In genomic region chr10:122082616-122083477, GRCh38 we compare ENCODE assay signal across 31 cellular contexts.
"Had no signal": no experiment of that assay in that cellular context is flagged by ENCODE, and none has a peak within 500 bp of the region (broad histone marks: within the 10 kb centered on the region; RNA-seq: fewer than 3 reads in every experiment).

No MANE protein-coding gene starts in this region.

- ATAC-seq: activated CD8-positive, alpha-beta memory T cell treated with anti-CD3 and anti-CD28 coated beads, Interleukin-2, amount 10 ng/mL, durations not matched to agents 7 days and 5 days; activated naive CD8-positive, alpha-beta T cell treated with anti-CD3 and anti-CD28 coated beads, Interleukin-2, amount 50 U/mL, for 24 hours had no signal

- H3K27me3 Mint-ChIP-seq: activated B cell treated with CpG ODN at 0.5 μM for 24 hours; activated CD8-positive, alpha-beta memory T cell treated with anti-CD3 and anti-CD28 coated beads, Interleukin-2, amount 10 ng/mL, durations not matched to agents 7 days and 5 days; activated naive CD8-positive, alpha-beta T cell; activated naive CD8-positive, alpha-beta T cell treated with anti-CD3 and anti-CD28 coated beads, Interleukin-2, amount 50 U/mL, for 24 hours had no signal

- H3K4me1 Mint-ChIP-seq: activated B cell treated with CpG ODN at 0.5 μM for 24 hours; activated CD8-positive, alpha-beta memory T cell treated with anti-CD3 and anti-CD28 coated beads, Interleukin-2, amount 10 ng/mL, durations not matched to agents 7 days and 5 days; activated naive CD4-positive, alpha-beta T cell treated with anti-CD3 and anti-CD28 coated beads, Interleukin-2, amount 10 ng/mL, durations not matched to agents 7 days and 5 days; activated naive CD8-positive, alpha-beta T cell treated with anti-CD3 and anti-CD28 coated beads, Interleukin-2, amount 50 U/mL, for 24 hours had no signal

- H3K4me3 ChIP-seq: Peyer's patch had no signal

- H3K27ac Mint-ChIP-seq: activated B cell treated with CpG ODN at 0.5 μM for 24 hours; activated CD4-positive, alpha-beta memory T cell treated with anti-CD3 and anti-CD28 coated beads for 36 hours; activated CD8-positive, alpha-beta memory T cell treated with anti-CD3 and anti-CD28 coated beads, Interleukin-2, amount 10 ng/mL, durations not matched to agents 7 days and 5 days; activated naive CD4-positive, alpha-beta T cell treated with anti-CD3 and anti-CD28 coated beads, Interleukin-2, amount 10 ng/mL, durations not matched to agents 7 days and 5 days; activated naive CD8-positive, alpha-beta T cell; activated naive CD8-positive, alpha-beta T cell treated with anti-CD3 and anti-CD28 coated beads, Interleukin-2, amount 50 U/mL, for 24 hours had no signal

- H3K4me3 Mint-ChIP-seq: activated B cell treated with CpG ODN at 0.5 μM for 24 hours; activated CD4-positive, alpha-beta memory T cell treated with anti-CD3 and anti-CD28 coated beads for 36 hours; activated CD8-positive, alpha-beta memory T cell treated with anti-CD3 and anti-CD28 coated beads, Interleukin-2, amount 10 ng/mL, durations not matched to agents 7 days and 5 days; activated naive CD4-positive, alpha-beta T cell treated with anti-CD3 and anti-CD28 coated beads, Interleukin-2, amount 10 ng/mL, durations not matched to agents 7 days and 5 days; activated naive CD8-positive, alpha-beta T cell; activated naive CD8-positive, alpha-beta T cell treated with anti-CD3 and anti-CD28 coated beads, Interleukin-2, amount 50 U/mL, for 24 hours had no signal

- H3K9me3 ChIP-seq: Peyer's patch had no signal

- H3K9me3 Mint-ChIP-seq: activated B cell treated with CpG ODN at 0.5 μM for 24 hours; activated CD4-positive, alpha-beta memory T cell treated with anti-CD3 and anti-CD28 coated beads for 36 hours; activated naive CD4-positive, alpha-beta T cell treated with anti-CD3 and anti-CD28 coated beads, Interleukin-2, amount 10 ng/mL, durations not matched to agents 7 days and 5 days; activated naive CD8-positive, alpha-beta T cell treated with anti-CD3 and anti-CD28 coated beads, Interleukin-2, amount 50 U/mL, for 24 hours had no signal

- DNase-seq: activated B cell treated with CpG ODN at 0.5 μM for 24 hours; activated CD4-positive, alpha-beta memory T cell treated with anti-CD3 and anti-CD28 coated beads for 36 hours; activated CD4-positive, alpha-beta T cell treated with anti-CD3 and anti-CD28 coated beads for 4 hours; activated CD4-positive, alpha-beta T cell treated with anti-CD3 and anti-CD28 coated beads, Interleukin-2, amount 50 U/mL, for 1 hour; activated CD4-positive, CD25-positive, alpha-beta regulatory T cell treated with anti-CD3 and anti-CD28 coated beads, Interleukin-2, amount 50 U/mL, for 72 hours; activated CD8-positive, alpha-beta memory T cell treated with anti-CD3 and anti-CD28 coated beads for 24 hours; activated CD8-positive, alpha-beta memory T cell treated with anti-CD3 and anti-CD28 coated beads, Interleukin-2, amount 10 ng/mL, durations not matched to agents 7 days and 5 days; activated CD8-positive, alpha-beta memory T cell treated with anti-CD3 and anti-CD28 coated beads, Interleukin-2, amount 50 U/mL, for 48 hours; activated effector memory CD4-positive, alpha-beta T cell treated with Interleukin-2 at 50 U/mL for 16 hours; activated naive CD4-positive, alpha-beta T cell treated with anti-CD3 and anti-CD28 coated beads, Interleukin-2, amount 10 ng/mL, durations not matched to agents 7 days and 5 days; activated naive CD8-positive, alpha-beta T cell treated with anti-CD3 and anti-CD28 coated beads, Interleukin-2, amount 50 U/mL, for 24 hours; activated T-cell treated with anti-CD3 and anti-CD28 coated beads, Interleukin-2, amount 50 U/mL, for 48 hours; anterior cingulate cortex; brain microvascular endothelial cell; central memory CD4-positive, alpha-beta T cell; Karpas-422; KBM-7; NCI-H1092; NCI-H1436 treated with DMSO at 0.1 percent for 48 hours; NCI-H1694 treated with DMSO at 0.1 percent for 48 hours; NCI-H2029; NCI-H345; NCI-H524 treated with DMSO at 0.1 percent for 48 hours; Peyer's patch; RPMI8226; SW 1271; T-helper 1 cell; T-helper 2 cell; T-helper 9 cell had no signal

- H3K36me3 Mint-ChIP-seq: activated CD4-positive, alpha-beta memory T cell treated with anti-CD3 and anti-CD28 coated beads for 36 hours; activated CD8-positive, alpha-beta memory T cell treated with anti-CD3 and anti-CD28 coated beads, Interleukin-2, amount 10 ng/mL, durations not matched to agents 7 days and 5 days; activated naive CD4-positive, alpha-beta T cell treated with anti-CD3 and anti-CD28 coated beads, Interleukin-2, amount 10 ng/mL, durations not matched to agents 7 days and 5 days; activated naive CD8-positive, alpha-beta T cell had no signal

- H3K27ac ChIP-seq: brain microvascular endothelial cell, Peyer's patch, VCaP had no signal

- H3K36me3 ChIP-seq: brain microvascular endothelial cell, Peyer's patch had no signal

- H3K27me3 ChIP-seq: Peyer's patch had no signal
